ENCODE assay signal across 7 cellular contexts in the genomic region with DNA sequence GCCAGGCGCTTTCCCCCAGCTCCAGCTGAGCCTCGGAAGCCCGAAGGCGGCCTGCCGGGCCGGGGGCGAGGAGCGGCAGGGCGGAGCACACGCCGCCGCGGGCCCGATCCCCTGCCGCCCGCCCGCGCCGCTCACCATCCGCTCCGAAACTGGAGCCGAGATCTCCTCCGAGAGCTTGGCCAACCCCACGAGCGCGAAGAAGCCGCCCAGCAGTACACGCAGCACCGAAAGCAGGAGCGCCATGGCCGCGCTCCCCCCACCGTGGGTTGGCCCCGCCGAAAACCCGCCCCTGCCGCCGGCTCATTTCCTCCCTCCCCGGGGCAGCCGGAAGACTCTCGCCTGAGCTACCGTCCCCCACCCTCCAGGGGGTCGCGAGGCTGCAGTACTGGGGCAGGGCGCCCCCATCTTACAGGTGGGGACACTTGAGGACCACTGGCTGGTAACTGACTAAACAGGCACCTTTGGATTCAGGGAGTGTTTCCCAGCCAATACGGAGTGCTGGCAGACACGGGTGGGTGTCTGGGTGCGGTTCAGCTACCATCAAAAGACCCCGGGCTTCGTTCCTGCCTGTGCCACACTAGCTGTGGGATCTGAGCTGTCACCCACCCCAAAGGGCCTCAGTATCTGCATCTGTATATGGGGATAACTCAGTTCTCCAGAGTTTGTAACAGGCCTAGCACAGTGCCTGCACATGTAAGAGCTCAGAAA. TPM values are rescaled to one million over a fixed set of nuclear protein-coding genes. Genes with fewer than 3 reads are reported as not detected.
DNase-seq lines count a peak whose midpoint lies in the region; ATAC-seq and TF ChIP-seq lines count a peak whose summit lies in the region.

Gene TMEM35B, minus strand, starts transcription at position 285 of the 708 bp plus-strand sequence. Its CDS starts 42 bp downstream, at position 243.

- no peak for TF ChIP-seq CTCF in colonic mucosa (IDR thresholded peaks at IDR 0.05)

- DNase-seq in NCI-H146 (lab: John Stamatoyannopoulos, UW): peak; percentile 52
- DNase-seq in activated CD4-positive, alpha-beta T cell treated with anti-CD3 and anti-CD28 coated beads for 48 hours: peak; percentile 82
- DNase-seq in colonic mucosa: peak; percentile 78
- DNase-seq in left kidney (ENCODE audit: low read depth, low spot score): peak; percentile 79
- peak; percentile 73 for DNase-seq in stimulated activated CD4-positive, alpha-beta T cell treated with anti-CD3 and anti-CD28 coated beads, Interleukin-1b, Interleukin-23, amount 100 ng/mL, for 48 hours

- H3K9me3 ChIP-seq in colonic mucosa: no peaks in the 10 kb centered on the region

- H3K27ac ChIP-seq in colonic mucosa: peak within 1 kb of the TSS; percentile 83

- intact Hi-C loops in colonic mucosa (cut with DNase I): no loop called here

- peak; percentile 86 for ATAC-seq in GM18498 (IDR thresholded peaks at IDR 0.05; ENCODE audit: unreplicated experiment)
- peak; percentile 69 for ATAC-seq in HG02610 (IDR thresholded peaks at IDR 0.05; ENCODE audit: unreplicated experiment)

- H3K9ac ChIP-seq in colonic mucosa (ENCODE audit: low read depth in 2 of 2, low read length in 2 of 2): peak within 1 kb of the TSS; percentile 87 to 98

- no peaks in the 10 kb centered on the region for H3K36me3 ChIP-seq in colonic mucosa

- peak within 1 kb of the TSS; percentile 90 for H3K4me3 ChIP-seq in colonic mucosa

- no peaks in the 10 kb centered on the region for H3K27me3 ChIP-seq in colonic mucosa

- H3K4me1 ChIP-seq in colonic mucosa: no peaks in the 10 kb centered on the region

RNA-seq across cellular contexts. Expression of gene TMEM35B, which starts in this region (rescaled TPM):
- total RNA-seq in colonic mucosa: 10 to 100 TPM; 14.6 to 19.3 TPM

Comparison
In these comparisons a context has a peak if more than half of its experiments do, and no peak if none do; other contexts are left out.
1. Peak in every context shown above with its lines: DNase-seq, ATAC-seq, H3K4me3 ChIP-seq and H3K27ac ChIP-seq.